Comparison of ENCODE assay signal across 24 cellular contexts in the genomic region with DNA sequence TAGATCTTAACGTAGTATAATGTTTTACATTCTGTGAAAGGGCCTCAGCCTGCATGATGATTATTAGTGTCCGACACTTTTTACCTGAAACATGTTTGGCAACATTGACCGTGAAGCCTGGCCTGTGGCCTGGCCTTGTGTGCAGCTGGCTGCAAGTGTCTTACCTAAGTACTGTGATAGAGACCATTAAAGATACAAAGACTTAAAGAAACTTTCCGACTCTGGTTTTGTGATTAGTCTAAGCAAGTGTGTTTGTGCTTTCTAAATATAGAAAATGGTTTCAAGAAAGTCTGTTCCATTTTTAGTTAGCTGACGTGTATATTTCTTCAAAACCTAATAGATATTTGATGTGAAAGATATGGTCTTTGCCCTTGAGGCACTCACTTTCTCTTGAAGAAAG.
A peak's percentile ranks its signal among the peaks of the same experiment; 100 is the strongest.
DNase-seq lines count a peak whose midpoint lies in the region; ATAC-seq and TF ChIP-seq lines count a peak whose summit lies in the region.
"Had no signal": no experiment of that assay in that cellular context is flagged by ENCODE, and none has a peak within 500 bp of the region (broad histone marks: within the 10 kb centered on the region; RNA-seq: fewer than 3 reads in every experiment).

No MANE protein-coding gene starts in this region.

- no peak for TF ChIP-seq CTCF in GM13977 (IDR thresholded peaks at IDR 0.05; ENCODE audit: extremely low read depth, insufficient read depth, missing control alignments)
- TF ChIP-seq CTCF in LNCaP clone FGC (IDR thresholded peaks at IDR 0.05; ENCODE audit: control insufficient read depth, extremely low read depth, insufficient read depth) = no peak
- no peak for TF ChIP-seq CTCF in testis (IDR thresholded peaks at IDR 0.05)

- in situ Hi-C loops in GM13977 (cut with MboI; ENCODE audit: low pct_unique_long_range_greater_than_20kb, low sequenced_read_pairs, unreplicated experiment) = no loop called here

- H3K27ac ChIP-seq in testis = no peak overlapping the region
- H3K27ac ChIP-seq: brain microvascular endothelial cell, esophagus squamous epithelium, GM23248, heart right ventricle, neural progenitor cell, thoracic aorta had no signal

- intact Hi-C loops in testis (cut with DNase I; ENCODE audit: low total_unique reads) = no loop called here

- H3K9me3 Mint-ChIP-seq in stimulated activated memory B cell treated with anti-CD40 and anti-IgM and Interleukin-4, amounts not matched to agents 10 μg/mL and 1 μg/mL and 100 μg/mL, for 72 hours = peaks cover 3% of the 10 kb centered on the region
- H3K9me3 Mint-ChIP-seq: mesothelial cell of epicardium, neural progenitor cell had no signal

- TF ChIP-seq POLR2A in testis (IDR thresholded peaks at IDR 0.05) = no peak

- 59 to 70% methylated on average over 5 of the region's 5 CpGs for WGBS in testis, 2 donors

- no peaks in the 10 kb centered on the region for H3K27me3 ChIP-seq in testis
- H3K27me3 ChIP-seq: brain microvascular endothelial cell, esophagus squamous epithelium, heart right ventricle, neural progenitor cell had no signal

- no peaks in the 10 kb centered on the region for H3K36me3 Mint-ChIP-seq in stimulated activated memory B cell treated with anti-CD40 and anti-IgM and Interleukin-4, amounts not matched to agents 10 μg/mL and 1 μg/mL and 100 μg/mL, for 72 hours
- H3K36me3 Mint-ChIP-seq: activated naive CD4-positive, alpha-beta T cell treated with anti-CD3 and anti-CD28 coated beads, Interleukin-2, amount 50 U/mL, for 72 hours; mesothelial cell of epicardium; neural progenitor cell had no signal

- no peaks in the 10 kb centered on the region for H3K9me3 ChIP-seq in testis
- H3K9me3 ChIP-seq: Caco-2, esophagus squamous epithelium, heart right ventricle, thoracic aorta had no signal

- no peak overlapping the region for H3K27ac Mint-ChIP-seq in stimulated activated memory B cell treated with anti-CD40 and anti-IgM and Interleukin-4, amounts not matched to agents 10 μg/mL and 1 μg/mL and 100 μg/mL, for 72 hours
- H3K27ac Mint-ChIP-seq: activated naive CD4-positive, alpha-beta T cell treated with anti-CD3 and anti-CD28 coated beads, Interleukin-2, amount 50 U/mL, for 72 hours; mesothelial cell of epicardium; neural progenitor cell; T-helper 2 cell treated with Interferon-gamma antibody and Interleukin-4, amounts not matched to agents 5 μg/mL and 100 μg/mL, for 36 hours had no signal

- peaks cover 7% of the 10 kb centered on the region for H3K4me1 Mint-ChIP-seq in stimulated activated memory B cell treated with anti-CD40 and anti-IgM and Interleukin-4, amounts not matched to agents 10 μg/mL and 1 μg/mL and 100 μg/mL, for 72 hours
- H3K4me1 Mint-ChIP-seq: neural progenitor cell had no signal

- no peak overlapping the region for H3K4me3 ChIP-seq in LNCaP clone FGC (ENCODE audit: low read depth, low read length)
- no peak overlapping the region for H3K4me3 ChIP-seq in testis
- H3K4me3 ChIP-seq: esophagus squamous epithelium, GM23248, heart right ventricle, neural progenitor cell, thoracic aorta had no signal

- no peaks in the 10 kb centered on the region for H3K4me1 ChIP-seq in testis
- H3K4me1 ChIP-seq: Caco-2, esophagus squamous epithelium, heart right ventricle, neural progenitor cell had no signal

- H3K36me3 ChIP-seq in testis (ENCODE audit: low read depth, missing control alignments) = no peaks in the 10 kb centered on the region
- H3K36me3 ChIP-seq: brain microvascular endothelial cell, esophagus squamous epithelium, heart right ventricle, neural progenitor cell, thoracic aorta had no signal

- peak; percentile 65 for ATAC-seq in GM21367 (IDR thresholded peaks at IDR 0.05; ENCODE audit: unreplicated experiment)
- peak; percentile 89 for ATAC-seq in HG03025 (IDR thresholded peaks at IDR 0.05; ENCODE audit: low FRiP score, unreplicated experiment)
- no peak for ATAC-seq in stimulated activated memory B cell treated with anti-CD40 and anti-IgM and Interleukin-4, amounts not matched to agents 10 μg/mL and 1 μg/mL and 100 μg/mL, for 72 hours
- ATAC-seq: activated naive CD4-positive, alpha-beta T cell treated with anti-CD3 and anti-CD28 coated beads, Interleukin-2, amount 50 U/mL, for 72 hours; heart right ventricle; HepG2 had no signal

- DNase-seq in GM13977 (ENCODE audit: low spot score) (peak; percentile 1), LNCaP clone FGC (ENCODE audit: low read depth) (peak; percentile 67), GF-D8 (lab: John Stamatoyannopoulos, UW) (no peak), testis (no peak), D341Med (ENCODE audit: low spot score) (no peak)
- DNase-seq: activated CD8-positive, alpha-beta memory T cell treated with anti-CD3 and anti-CD28 coated beads, Interleukin-2, amount 50 U/mL, for 48 hours; brain microvascular endothelial cell; Caco-2; esophagus squamous epithelium; GM23248; heart right ventricle; NCI-H1092 treated with DMSO at 0.1 percent for 48 hours; NCI-H2227 treated with DMSO at 0.1 percent for 48 hours; NK-92 treated with Interleukin-12 subunit alpha and Interleukin-12 subunit beta, amount 100 ng/mL, for 24 hours; SHP77 had no signal

- no peak overlapping the region for H3K4me3 Mint-ChIP-seq in stimulated activated memory B cell treated with anti-CD40 and anti-IgM and Interleukin-4, amounts not matched to agents 10 μg/mL and 1 μg/mL and 100 μg/mL, for 72 hours
- H3K4me3 Mint-ChIP-seq: mesothelial cell of epicardium; neural progenitor cell; T-helper 2 cell treated with Interferon-gamma antibody and Interleukin-4, amounts not matched to agents 5 μg/mL and 100 μg/mL, for 36 hours had no signal

- no peaks in the 10 kb centered on the region for H3K27me3 Mint-ChIP-seq in stimulated activated memory B cell treated with anti-CD40 and anti-IgM and Interleukin-4, amounts not matched to agents 10 μg/mL and 1 μg/mL and 100 μg/mL, for 72 hours

Comparison
In these comparisons a context has a peak if more than half of its experiments do, and no peak if none do; other contexts are left out.
1. DNase-seq: peak in GM13977 (single experiment) and LNCaP clone FGC (single experiment); none in GF-D8 (single experiment), testis (single experiment) and D341Med (single experiment).